ENCODE assay signal across 1 cellular context in genomic region chr22:39528681-39529486, GRCh38.
A peak's percentile ranks its signal among the peaks of the same experiment; 100 is the strongest.
TF ChIP-seq lines count a peak whose summit lies in the region.

No MANE protein-coding gene starts in this region.

TF ChIP-seq in K562, 482 proteins besides CTCF, POLR2A, EP300 and RAD21 (continued from another document and continues in another):
- TF ChIP-seq E4F1 (CRISPR knock-in tag; IDR thresholded peaks at IDR 0.05; ENCODE audit: borderline replicate concordance) (no peak), CHD4 (IDR thresholded peaks at IDR 0.05; ENCODE audit: insufficient read depth, insufficient replicate concordance, low read depth, low read length, poor library complexity, severe bottlenecking) (no peak), E2F1 (CRISPR knock-in tag; IDR thresholded peaks at IDR 0.05) (no peak; the same call in 1 of the 2 replicates), ESRRB (CRISPR knock-in tag; IDR thresholded peaks at IDR 0.05; ENCODE audit: borderline replicate concordance) (no peak), NFE2 (IDR thresholded peaks at IDR 0.05; ENCODE audit: low read depth) (no peak), PML (IDR thresholded peaks at IDR 0.05; ENCODE audit: low read length) (no peak), CEBPB (tag; IDR thresholded peaks at IDR 0.05) (no peak), NCOA1 (IDR thresholded peaks at IDR 0.05; ENCODE audit: low read depth) (no peak), ZBTB43 (CRISPR knock-in tag; IDR thresholded peaks at IDR 0.05) (peak; percentile 82; the same call in 1 of the 2 replicates), KLF6 (CRISPR knock-in tag; IDR thresholded peaks at IDR 0.05; ENCODE audit: borderline replicate concordance) (no peak), DIDO1 (tag; IDR thresholded peaks at IDR 0.05; ENCODE audit: low read depth) (no peak), ZEB2 (IDR thresholded peaks at IDR 0.05) (peak; percentile 30; the same call in 1 of the 2 replicates), ETS2 (tag; IDR thresholded peaks at IDR 0.05; ENCODE audit: borderline replicate concordance, poor library complexity, severe bottlenecking) (no peak), GTF2E2 (tag; IDR thresholded peaks at IDR 0.05) (no peak), ZNF668 (CRISPR knock-in tag; IDR thresholded peaks at IDR 0.05) (no peak), SAFB2 (IDR thresholded peaks at IDR 0.05; ENCODE audit: borderline replicate concordance, low read depth, low read length, severe bottlenecking) (no peak), ZBTB8A (IDR thresholded peaks at IDR 0.05; ENCODE audit: partially characterized antibody) (no peak), MTA3 (IDR thresholded peaks at IDR 0.05; ENCODE audit: borderline replicate concordance) (no peak), TOE1 (IDR thresholded peaks at IDR 0.05; ENCODE audit: borderline replicate concordance) (peak; percentile 82), TOE1 (CRISPR knock-in tag; IDR thresholded peaks at IDR 0.05; ENCODE audit: borderline replicate concordance, low read depth) (no peak), PYGO2 (tag; IDR thresholded peaks at IDR 0.05) (no peak), HCFC1 (IDR thresholded peaks at IDR 0.05; ENCODE audit: low read depth, low read length) (peak; percentile 39; the same call in 1 of the 2 replicates)
- TF ChIP-seq, protein P1, sequence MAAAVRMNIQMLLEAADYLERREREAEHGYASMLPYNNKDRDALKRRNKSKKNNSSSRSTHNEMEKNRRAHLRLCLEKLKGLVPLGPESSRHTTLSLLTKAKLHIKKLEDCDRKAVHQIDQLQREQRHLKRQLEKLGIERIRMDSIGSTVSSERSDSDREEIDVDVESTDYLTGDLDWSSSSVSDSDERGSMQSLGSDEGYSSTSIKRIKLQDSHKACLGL (CRISPR knock-in tag; IDR thresholded peaks at IDR 0.05; ENCODE audit: borderline replicate concordance, poor library complexity, severe bottlenecking) = no peak
- TF ChIP-seq, protein P2, sequence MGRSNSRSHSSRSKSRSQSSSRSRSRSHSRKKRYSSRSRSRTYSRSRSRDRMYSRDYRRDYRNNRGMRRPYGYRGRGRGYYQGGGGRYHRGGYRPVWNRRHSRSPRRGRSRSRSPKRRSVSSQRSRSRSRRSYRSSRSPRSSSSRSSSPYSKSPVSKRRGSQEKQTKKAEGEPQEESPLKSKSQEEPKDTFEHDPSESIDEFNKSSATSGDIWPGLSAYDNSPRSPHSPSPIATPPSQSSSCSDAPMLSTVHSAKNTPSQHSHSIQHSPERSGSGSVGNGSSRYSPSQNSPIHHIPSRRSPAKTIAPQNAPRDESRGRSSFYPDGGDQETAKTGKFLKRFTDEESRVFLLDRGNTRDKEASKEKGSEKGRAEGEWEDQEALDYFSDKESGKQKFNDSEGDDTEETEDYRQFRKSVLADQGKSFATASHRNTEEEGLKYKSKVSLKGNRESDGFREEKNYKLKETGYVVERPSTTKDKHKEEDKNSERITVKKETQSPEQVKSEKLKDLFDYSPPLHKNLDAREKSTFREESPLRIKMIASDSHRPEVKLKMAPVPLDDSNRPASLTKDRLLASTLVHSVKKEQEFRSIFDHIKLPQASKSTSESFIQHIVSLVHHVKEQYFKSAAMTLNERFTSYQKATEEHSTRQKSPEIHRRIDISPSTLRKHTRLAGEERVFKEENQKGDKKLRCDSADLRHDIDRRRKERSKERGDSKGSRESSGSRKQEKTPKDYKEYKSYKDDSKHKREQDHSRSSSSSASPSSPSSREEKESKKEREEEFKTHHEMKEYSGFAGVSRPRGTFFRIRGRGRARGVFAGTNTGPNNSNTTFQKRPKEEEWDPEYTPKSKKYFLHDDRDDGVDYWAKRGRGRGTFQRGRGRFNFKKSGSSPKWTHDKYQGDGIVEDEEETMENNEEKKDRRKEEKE (IDR thresholded peaks at IDR 0.05; ENCODE audit: borderline replicate concordance in 1 of 2, control insufficient read depth in 1 of 2, low read depth in 2 of 2, low read length in 1 of 2) = no peak
- TF ChIP-seq, protein P3, sequence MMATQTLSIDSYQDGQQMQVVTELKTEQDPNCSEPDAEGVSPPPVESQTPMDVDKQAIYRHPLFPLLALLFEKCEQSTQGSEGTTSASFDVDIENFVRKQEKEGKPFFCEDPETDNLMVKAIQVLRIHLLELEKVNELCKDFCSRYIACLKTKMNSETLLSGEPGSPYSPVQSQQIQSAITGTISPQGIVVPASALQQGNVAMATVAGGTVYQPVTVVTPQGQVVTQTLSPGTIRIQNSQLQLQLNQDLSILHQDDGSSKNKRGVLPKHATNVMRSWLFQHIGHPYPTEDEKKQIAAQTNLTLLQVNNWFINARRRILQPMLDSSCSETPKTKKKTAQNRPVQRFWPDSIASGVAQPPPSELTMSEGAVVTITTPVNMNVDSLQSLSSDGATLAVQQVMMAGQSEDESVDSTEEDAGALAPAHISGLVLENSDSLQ (IDR thresholded peaks at IDR 0.05) = no peak
- TF ChIP-seq, protein P4, sequence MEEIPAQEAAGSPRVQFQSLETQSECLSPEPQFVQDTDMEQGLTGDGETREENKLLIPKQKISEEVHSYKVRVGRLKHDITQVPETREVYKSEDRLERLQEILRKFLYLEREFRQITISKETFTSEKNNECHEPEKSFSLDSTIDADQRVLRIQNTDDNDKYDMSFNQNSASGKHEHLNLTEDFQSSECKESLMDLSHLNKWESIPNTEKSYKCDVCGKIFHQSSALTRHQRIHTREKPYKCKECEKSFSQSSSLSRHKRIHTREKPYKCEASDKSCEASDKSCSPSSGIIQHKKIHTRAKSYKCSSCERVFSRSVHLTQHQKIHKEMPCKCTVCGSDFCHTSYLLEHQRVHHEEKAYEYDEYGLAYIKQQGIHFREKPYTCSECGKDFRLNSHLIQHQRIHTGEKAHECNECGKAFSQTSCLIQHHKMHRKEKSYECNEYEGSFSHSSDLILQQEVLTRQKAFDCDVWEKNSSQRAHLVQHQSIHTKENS (CRISPR knock-in tag; IDR thresholded peaks at IDR 0.05) = no peak
- TF ChIP-seq, protein P5, sequence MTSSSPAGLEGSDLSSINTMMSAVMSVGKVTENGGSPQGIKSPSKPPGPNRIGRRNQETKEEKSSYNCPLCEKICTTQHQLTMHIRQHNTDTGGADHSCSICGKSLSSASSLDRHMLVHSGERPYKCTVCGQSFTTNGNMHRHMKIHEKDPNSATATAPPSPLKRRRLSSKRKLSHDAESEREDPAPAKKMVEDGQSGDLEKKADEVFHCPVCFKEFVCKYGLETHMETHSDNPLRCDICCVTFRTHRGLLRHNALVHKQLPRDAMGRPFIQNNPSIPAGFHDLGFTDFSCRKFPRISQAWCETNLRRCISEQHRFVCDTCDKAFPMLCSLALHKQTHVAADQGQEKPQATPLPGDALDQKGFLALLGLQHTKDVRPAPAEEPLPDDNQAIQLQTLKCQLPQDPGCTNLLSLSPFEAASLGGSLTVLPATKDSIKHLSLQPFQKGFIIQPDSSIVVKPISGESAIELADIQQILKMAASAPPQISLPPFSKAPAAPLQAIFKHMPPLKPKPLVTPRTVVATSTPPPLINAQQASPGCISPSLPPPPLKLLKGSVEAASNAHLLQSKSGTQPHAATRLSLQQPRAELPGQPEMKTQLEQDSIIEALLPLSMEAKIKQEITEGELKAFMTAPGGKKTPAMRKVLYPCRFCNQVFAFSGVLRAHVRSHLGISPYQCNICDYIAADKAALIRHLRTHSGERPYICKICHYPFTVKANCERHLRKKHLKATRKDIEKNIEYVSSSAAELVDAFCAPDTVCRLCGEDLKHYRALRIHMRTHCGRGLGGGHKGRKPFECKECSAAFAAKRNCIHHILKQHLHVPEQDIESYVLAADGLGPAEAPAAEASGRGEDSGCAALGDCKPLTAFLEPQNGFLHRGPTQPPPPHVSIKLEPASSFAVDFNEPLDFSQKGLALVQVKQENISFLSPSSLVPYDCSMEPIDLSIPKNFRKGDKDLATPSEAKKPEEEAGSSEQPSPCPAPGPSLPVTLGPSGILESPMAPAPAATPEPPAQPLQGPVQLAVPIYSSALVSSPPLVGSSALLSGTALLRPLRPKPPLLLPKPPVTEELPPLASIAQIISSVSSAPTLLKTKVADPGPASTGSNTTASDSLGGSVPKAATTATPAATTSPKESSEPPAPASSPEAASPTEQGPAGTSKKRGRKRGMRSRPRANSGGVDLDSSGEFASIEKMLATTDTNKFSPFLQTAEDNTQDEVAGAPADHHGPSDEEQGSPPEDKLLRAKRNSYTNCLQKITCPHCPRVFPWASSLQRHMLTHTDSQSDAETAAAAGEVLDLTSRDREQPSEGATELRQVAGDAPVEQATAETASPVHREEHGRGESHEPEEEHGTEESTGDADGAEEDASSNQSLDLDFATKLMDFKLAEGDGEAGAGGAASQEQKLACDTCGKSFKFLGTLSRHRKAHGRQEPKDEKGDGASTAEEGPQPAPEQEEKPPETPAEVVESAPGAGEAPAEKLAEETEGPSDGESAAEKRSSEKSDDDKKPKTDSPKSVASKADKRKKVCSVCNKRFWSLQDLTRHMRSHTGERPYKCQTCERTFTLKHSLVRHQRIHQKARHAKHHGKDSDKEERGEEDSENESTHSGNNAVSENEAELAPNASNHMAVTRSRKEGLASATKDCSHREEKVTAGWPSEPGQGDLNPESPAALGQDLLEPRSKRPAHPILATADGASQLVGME (CRISPR knock-in tag; IDR thresholded peaks at IDR 0.05) = peak; percentile 68; the same call in 1 of the 2 replicates
- TF ChIP-seq, protein P6, sequence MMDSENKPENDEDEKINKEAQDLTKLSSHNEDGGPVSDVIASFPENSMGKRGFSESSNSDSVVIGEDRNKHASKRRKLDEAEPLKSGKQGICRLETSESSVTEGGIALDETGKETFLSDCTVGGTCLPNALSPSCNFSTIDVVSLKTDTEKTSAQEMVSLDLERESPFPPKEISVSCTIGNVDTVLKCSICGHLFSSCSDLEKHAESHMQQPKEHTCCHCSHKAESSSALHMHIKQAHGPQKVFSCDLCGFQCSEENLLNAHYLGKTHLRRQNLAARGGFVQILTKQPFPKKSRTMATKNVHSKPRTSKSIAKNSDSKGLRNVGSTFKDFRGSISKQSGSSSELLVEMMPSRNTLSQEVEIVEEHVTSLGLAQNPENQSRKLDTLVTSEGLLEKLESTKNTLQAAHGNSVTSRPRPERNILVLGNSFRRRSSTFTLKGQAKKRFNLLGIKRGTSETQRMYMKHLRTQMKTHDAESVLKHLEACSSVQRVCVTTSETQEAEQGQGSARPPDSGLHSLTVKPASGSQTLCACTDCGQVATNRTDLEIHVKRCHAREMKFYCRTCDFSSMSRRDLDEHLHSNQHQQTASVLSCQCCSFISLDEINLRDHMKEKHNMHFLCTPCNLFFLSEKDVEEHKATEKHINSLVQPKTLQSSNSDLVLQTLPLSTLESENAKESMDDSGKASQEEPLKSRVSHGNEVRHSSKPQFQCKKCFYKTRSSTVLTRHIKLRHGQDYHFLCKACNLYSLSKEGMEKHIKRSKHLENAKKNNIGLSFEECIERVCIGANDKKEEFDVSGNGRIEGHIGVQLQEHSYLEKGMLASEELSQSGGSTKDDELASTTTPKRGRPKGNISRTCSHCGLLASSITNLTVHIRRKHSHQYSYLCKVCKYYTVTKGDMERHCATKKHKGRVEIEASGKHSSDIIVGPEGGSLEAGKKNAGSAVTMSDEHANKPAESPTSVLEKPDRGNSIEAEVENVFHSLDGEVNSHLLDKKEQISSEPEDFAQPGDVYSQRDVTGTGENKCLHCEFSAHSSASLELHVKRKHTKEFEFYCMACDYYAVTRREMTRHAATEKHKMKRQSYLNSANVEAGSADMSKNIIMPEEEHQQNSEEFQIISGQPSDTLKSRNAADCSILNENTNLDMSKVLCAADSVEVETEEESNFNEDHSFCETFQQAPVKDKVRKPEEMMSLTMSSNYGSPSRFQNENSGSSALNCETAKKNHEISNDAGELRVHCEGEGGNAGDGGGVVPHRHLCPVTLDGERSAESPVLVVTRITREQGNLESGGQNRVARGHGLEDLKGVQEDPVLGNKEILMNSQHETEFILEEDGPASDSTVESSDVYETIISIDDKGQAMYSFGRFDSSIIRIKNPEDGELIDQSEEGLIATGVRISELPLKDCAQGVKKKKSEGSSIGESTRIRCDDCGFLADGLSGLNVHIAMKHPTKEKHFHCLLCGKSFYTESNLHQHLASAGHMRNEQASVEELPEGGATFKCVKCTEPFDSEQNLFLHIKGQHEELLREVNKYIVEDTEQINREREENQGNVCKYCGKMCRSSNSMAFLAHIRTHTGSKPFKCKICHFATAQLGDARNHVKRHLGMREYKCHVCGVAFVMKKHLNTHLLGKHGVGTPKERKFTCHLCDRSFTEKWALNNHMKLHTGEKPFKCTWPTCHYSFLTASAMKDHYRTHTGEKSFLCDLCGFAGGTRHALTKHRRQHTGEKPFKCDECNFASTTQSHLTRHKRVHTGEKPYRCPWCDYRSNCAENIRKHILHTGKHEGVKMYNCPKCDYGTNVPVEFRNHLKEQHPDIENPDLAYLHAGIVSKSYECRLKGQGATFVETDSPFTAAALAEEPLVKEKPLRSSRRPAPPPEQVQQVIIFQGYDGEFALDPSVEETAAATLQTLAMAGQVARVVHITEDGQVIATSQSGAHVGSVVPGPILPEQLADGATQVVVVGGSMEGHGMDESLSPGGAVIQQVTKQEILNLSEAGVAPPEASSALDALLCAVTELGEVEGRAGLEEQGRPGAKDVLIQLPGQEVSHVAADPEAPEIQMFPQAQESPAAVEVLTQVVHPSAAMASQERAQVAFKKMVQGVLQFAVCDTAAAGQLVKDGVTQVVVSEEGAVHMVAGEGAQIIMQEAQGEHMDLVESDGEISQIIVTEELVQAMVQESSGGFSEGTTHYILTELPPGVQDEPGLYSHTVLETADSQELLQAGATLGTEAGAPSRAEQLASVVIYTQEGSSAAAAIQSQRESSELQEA (IDR thresholded peaks at IDR 0.05; ENCODE audit: low read depth) = no peak
